ENCODE assay signal across 12 cellular contexts in the genomic region with DNA sequence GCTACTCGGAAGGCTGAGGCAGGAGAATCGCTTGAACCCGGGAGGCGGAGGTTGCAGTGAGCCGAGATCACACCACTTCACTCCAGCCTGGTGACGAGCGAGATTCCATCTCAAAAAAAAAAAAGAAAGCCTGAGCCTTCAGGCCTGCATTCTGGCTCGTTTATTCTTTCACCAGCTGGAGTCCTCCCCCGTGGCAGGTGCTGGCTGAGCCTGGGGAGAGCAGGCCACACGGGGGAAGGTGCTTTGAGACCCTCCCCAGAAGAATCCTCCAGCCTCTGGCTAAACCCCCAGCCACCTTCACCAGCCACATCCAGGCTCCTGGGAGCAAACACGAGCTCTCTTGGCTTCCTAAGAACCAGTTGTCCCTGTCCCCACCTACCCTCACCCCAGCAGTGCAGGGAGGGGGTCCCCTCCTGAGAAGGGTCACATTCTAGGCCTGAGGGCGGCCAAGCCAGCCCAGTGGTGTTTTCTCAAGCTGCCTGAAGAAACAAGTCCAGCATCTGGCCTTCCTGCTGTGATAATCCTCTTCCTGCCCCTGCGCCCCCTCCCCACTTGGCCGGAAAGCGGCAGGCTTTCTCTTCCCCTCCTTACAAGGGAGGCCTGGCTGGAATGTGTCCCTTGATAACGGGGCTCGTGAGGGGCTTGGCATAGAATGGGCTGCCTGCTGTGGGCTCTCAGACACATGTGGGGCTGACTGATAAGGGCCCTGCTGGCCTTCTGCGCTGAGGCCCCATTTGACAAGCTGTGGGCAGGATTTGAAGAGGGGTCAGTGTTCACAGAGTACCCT. TPM values are rescaled to one million over a fixed set of nuclear protein-coding genes. Genes with fewer than 3 reads are reported as not detected.
DNase-seq lines count a peak whose midpoint lies in the region; ATAC-seq and TF ChIP-seq lines count a peak whose summit lies in the region.
"Had no signal": no experiment of that assay in that cellular context is flagged by ENCODE, and none has a peak within 500 bp of the region (broad histone marks: within the 10 kb centered on the region; RNA-seq: fewer than 3 reads in every experiment).

No MANE protein-coding gene starts in this region.

- no peak for TF ChIP-seq POLR2A in vagina (IDR thresholded peaks at IDR 0.05)

- H3K9me3 Mint-ChIP-seq in chondrocyte (ENCODE audit: low read depth) (peaks cover 2% of the 10 kb centered on the region), type B pancreatic cell (no peaks in the 10 kb centered on the region)

- H3K36me3 ChIP-seq in vagina, result no peaks in the 10 kb centered on the region

- intact Hi-C loops in vagina (cut with DNase I), result loop anchor here (5.0 to 10.0 kb wide), 2 partner anchors 154 to 276 kb away; no protein-coding TSS in a partner anchor

- H3K27ac ChIP-seq in vagina, result no peak overlapping the region
- H3K27ac ChIP-seq: testis had no signal

- H3K36me3 Mint-ChIP-seq in chondrocyte (ENCODE audit: low read depth) (no peaks in the 10 kb centered on the region), type B pancreatic cell (no peaks in the 10 kb centered on the region)

- H3K27me3 Mint-ChIP-seq in chondrocyte (ENCODE audit: low read depth) (no peaks in the 10 kb centered on the region), type B pancreatic cell (no peaks in the 10 kb centered on the region)

- H3K4me3 ChIP-seq in vagina, result no peak overlapping the region
- H3K4me3 ChIP-seq: mucosa of descending colon, testis had no signal

- H3K27me3 ChIP-seq in vagina, result no peaks in the 10 kb centered on the region
- H3K27me3 ChIP-seq: testis had no signal

- TF ChIP-seq CTCF in chondrocyte (IDR thresholded peaks at IDR 0.05) (no peak), type B pancreatic cell (conservative IDR thresholded peaks at IDR 0.05) (no peak), vagina (IDR thresholded peaks at IDR 0.05) (no peak)

- peaks cover 20% of the 10 kb centered on the region for H3K4me1 Mint-ChIP-seq in chondrocyte (ENCODE audit: low read depth)
- H3K4me1 Mint-ChIP-seq in type B pancreatic cell (ENCODE audit: unreplicated experiment), result peaks cover 9% of the 10 kb centered on the region

- no peak overlapping the region for H3K4me3 Mint-ChIP-seq in chondrocyte (ENCODE audit: unreplicated experiment)
- H3K4me3 Mint-ChIP-seq in type B pancreatic cell, result no peak overlapping the region

- ATAC-seq in GM21576 (IDR thresholded peaks at IDR 0.05; ENCODE audit: unreplicated experiment) (no peak), HG03457 (IDR thresholded peaks at IDR 0.05; ENCODE audit: unreplicated experiment) (no peak)
- ATAC-seq: mucosa of descending colon, Panc1 had no signal

- no peaks in the 10 kb centered on the region for H3K9me3 ChIP-seq in vagina
- H3K9me3 ChIP-seq: mucosa of descending colon, testis had no signal

- H3K4me1 ChIP-seq in vagina, result peaks cover 13% of the 10 kb centered on the region

- no peak overlapping the region for H3K27ac Mint-ChIP-seq in chondrocyte (ENCODE audit: unreplicated experiment)
- peak overlapping the region; percentile 39 for H3K27ac Mint-ChIP-seq in type B pancreatic cell

- DNase-seq in NCI-H2227 (lab: John Stamatoyannopoulos, UW; ENCODE audit: unreplicated experiment), result peak; percentile 23
- no peak for DNase-seq in NCI-H2227 treated with DMSO at 0.1 percent for 48 hours (lab: John Stamatoyannopoulos, UW)
- peak; percentile 55 for DNase-seq in chondrocyte (ENCODE audit: low spot score)
- DNase-seq in iPS-NIHi11 (ENCODE audit: low spot score), result peak; percentile 98
- DNase-seq in type B pancreatic cell (ENCODE audit: extremely low spot score, unreplicated experiment), result no peak
- DNase-seq in vagina (ENCODE audit: extremely low spot score in 2 of 2), result no peak
- DNase-seq: effector CD4-positive, alpha-beta T cell; testis had no signal

RNA-seq across cellular contexts. Expression of a gene that starts 41.5 kb away (rescaled TPM):
- total RNA-seq in chondrocyte (1.1 to 2.3 TPM (median 1.5 TPM) in 3 replicates), type B pancreatic cell (ENCODE audit: low replicate concordance) (0.50 and 3.1 TPM in 2 replicates), vagina (11.8 TPM)

RNA-seq across cellular contexts. Expression of a gene that starts 54.7 kb away (rescaled TPM):
- 1.4 to 1.6 TPM (median 1.5 TPM) in 3 replicates for total RNA-seq in chondrocyte
- total RNA-seq in type B pancreatic cell (ENCODE audit: low replicate concordance), result 0.79 and 1.9 TPM in 2 replicates
- total RNA-seq in vagina, result 2.5 TPM

Comparison
In these comparisons a context has a peak if more than half of its experiments do, and no peak if none do; other contexts are left out.
1. DNase-seq: peak in NCI-H2227 (single experiment), chondrocyte (single experiment) and iPS-NIHi11 (single experiment); none in NCI-H2227 treated with DMSO at 0.1 percent for 48 hours (single experiment), type B pancreatic cell (single experiment) and vagina (0 of 2).